In genomic region chr3:98596902-98597500, GRCh38 we compare ENCODE assay signal across 8 cellular contexts. TPM values are rescaled to one million over a fixed set of nuclear protein-coding genes. Genes with fewer than 3 reads are reported as not detected.
A peak's percentile ranks its signal among the peaks of the same experiment; 100 is the strongest.
DNase-seq lines count a peak whose midpoint lies in the region; ATAC-seq, FAIRE-seq and TF ChIP-seq lines count a peak whose summit lies in the region.

No MANE protein-coding gene starts in this region.

- in situ Hi-C loops in transverse colon (cut with MboI; ENCODE audit: low pct_ligation_motif_present in 1 of 4, low pct_unique_long_range_greater_than_20kb in 1 of 4, low sequenced_read_pairs in 3 of 4) = loop anchor here in 2 of 4 donors (5.0 to 25.0 kb wide), 3 partner anchors 215 to 560 kb away; partner anchors contain the start of gene GABRR3 (in 1 of the 2)

- POLR2A ChIA-PET in AG04449 (lab: Yijun Ruan, JAX) = no interaction called here

- no peaks in the 10 kb centered on the region for H3K9me3 ChIP-seq in fibroblast of lung (ENCODE audit: control insufficient read depth, insufficient read depth, low read depth, low read length)
- H3K9me3 ChIP-seq in transverse colon = no peaks in the 10 kb centered on the region

- ATAC-seq in GM21825 (IDR thresholded peaks at IDR 0.05; ENCODE audit: unreplicated experiment) (no peak), HG03095 (IDR thresholded peaks at IDR 0.05; ENCODE audit: unreplicated experiment) (no peak)

- no peak for DNase-seq in AG04449 (ENCODE audit: low read depth, low spot score)
- no peak for DNase-seq in GM12892 (ENCODE audit: insufficient read length)
- peak; percentile 40 for DNase-seq in RPMI7951 (ENCODE audit: low read depth)
- peak in 1 of 2 donors; percentile 48 for DNase-seq in fibroblast of lung (ENCODE audit: low read depth in 2 of 2)
- no peak for DNase-seq in transverse colon
- DNase-seq in epidermal melanocyte (ENCODE audit: insufficient read length, low spot score) = no peak

- H3K27me3 ChIP-seq in fibroblast of lung (ENCODE audit: control insufficient read depth, insufficient read depth, low read length) (no peaks in the 10 kb centered on the region), transverse colon (no peaks in the 10 kb centered on the region)

- peaks cover 6% of the 10 kb centered on the region for H3K79me2 ChIP-seq in fibroblast of lung (ENCODE audit: control insufficient read depth, insufficient read depth, low read length)

- H3K27ac ChIP-seq in fibroblast of lung (ENCODE audit: insufficient read depth, low read length) (no peak overlapping the region), transverse colon (no peak overlapping the region)

- 14 to 21% methylated on average over 1 of the region's 1 CpG for WGBS in transverse colon (ENCODE audit: low coverage in 1 of 2), 2 donors

- H3K36me3 ChIP-seq in fibroblast of lung (ENCODE audit: control insufficient read depth, insufficient read depth, low read length) (no peaks in the 10 kb centered on the region), transverse colon (no peaks in the 10 kb centered on the region)

- peak; percentile 80 for FAIRE-seq in GM12892 (lab: Jason Lieb, UNC)

- no peak overlapping the region for H2AFZ ChIP-seq in fibroblast of lung (ENCODE audit: low read length)

- no peak overlapping the region for H3K9ac ChIP-seq in fibroblast of lung (ENCODE audit: insufficient read depth, low read length)

- H3K4me3 ChIP-seq in AG04449 (ENCODE audit: low read depth, low read length) (no peak overlapping the region), fibroblast of lung (replicated peaks in 1 of 4; ENCODE audit: control extremely low read depth in 1 of 4, insufficient read depth in 1 of 4, low read depth in 3 of 4, low read length in 4 of 4) (no peak overlapping the region), transverse colon (no peak overlapping the region)

- TF ChIP-seq CTCF in AG04449 (IDR thresholded peaks at IDR 0.05; ENCODE audit: insufficient read depth, low read length, missing control alignments) (peak; percentile 40), fibroblast of lung (conservative IDR thresholded peaks at IDR 0.05 in 1 of 2, IDR thresholded peaks at IDR 0.05 in 1 of 2; ENCODE audit: low read depth in 1 of 2, low read length in 2 of 2) (peak; percentile 40 to 64), transverse colon (IDR thresholded peaks at IDR 0.05) (peak; percentile 57 to 72 (median 69))

- no peak for TF ChIP-seq EP300 in transverse colon (IDR thresholded peaks at IDR 0.05; ENCODE audit: low read depth)

- TF ChIP-seq POLR2A in GM12892 (IDR thresholded peaks at IDR 0.05; ENCODE audit: low read depth, low read length) (no peak), transverse colon (IDR thresholded peaks at IDR 0.05) (no peak)

- H3K4me1 ChIP-seq in fibroblast of lung (ENCODE audit: control insufficient read depth, extremely low read depth, insufficient read depth, low read length) (no peaks in the 10 kb centered on the region), transverse colon (peaks cover 7 to 15% (median 12%) of the 10 kb centered on the region in 4 donors)

- H4K20me1 ChIP-seq in fibroblast of lung (ENCODE audit: control insufficient read depth, extremely low read depth, insufficient read depth, low read length) = no peaks in the 10 kb centered on the region

- no peak overlapping the region for H3K4me2 ChIP-seq in fibroblast of lung (ENCODE audit: extremely low read depth, insufficient read depth, low read length)

- intact Hi-C loops in transverse colon (cut with DNase I; ENCODE audit: low total_unique reads) = no loop called here

- CTCF ChIA-PET in AG04449 (lab: Yijun Ruan, JAX) = interaction anchor here (0.9 to 9.6 kb wide), 24 partner anchors 10 to 556 kb away, joined by 3 to 153 read pairs (median 3); no protein-coding TSS in a partner anchor

RNA-seq across cellular contexts. Expression of gene CPOX, which starts 3.6 kb away (rescaled TPM):
- polyA plus RNA-seq in GM12892 (2012; ENCODE audit: missing spikeins) = 91.8 TPM
- 61.5 and 63.3 TPM in 2 replicates for total RNA-seq in RPMI7951 (2014; rRNA removed; shearing (Covaris generic))
- total RNA-seq in fibroblast of lung (24.1 and 25.1 TPM in 2 replicates), transverse colon (10 to 100 TPM; 17.9 to 30.7 (median 26.3) TPM)
- 16.7 and 17.3 TPM in 2 replicates for polyA plus RNA-seq in fibroblast of lung
- 14.5 and 16.0 TPM in 2 replicates for polyA plus RNA-seq in fibroblast of lung (2012)
- 5.4 and 6.9 TPM in 2 replicates for polyA minus RNA-seq in fibroblast of lung (ENCODE audit: low replicate concordance)
